8 cellular contexts compared by ENCODE assay signal in the genomic region with DNA sequence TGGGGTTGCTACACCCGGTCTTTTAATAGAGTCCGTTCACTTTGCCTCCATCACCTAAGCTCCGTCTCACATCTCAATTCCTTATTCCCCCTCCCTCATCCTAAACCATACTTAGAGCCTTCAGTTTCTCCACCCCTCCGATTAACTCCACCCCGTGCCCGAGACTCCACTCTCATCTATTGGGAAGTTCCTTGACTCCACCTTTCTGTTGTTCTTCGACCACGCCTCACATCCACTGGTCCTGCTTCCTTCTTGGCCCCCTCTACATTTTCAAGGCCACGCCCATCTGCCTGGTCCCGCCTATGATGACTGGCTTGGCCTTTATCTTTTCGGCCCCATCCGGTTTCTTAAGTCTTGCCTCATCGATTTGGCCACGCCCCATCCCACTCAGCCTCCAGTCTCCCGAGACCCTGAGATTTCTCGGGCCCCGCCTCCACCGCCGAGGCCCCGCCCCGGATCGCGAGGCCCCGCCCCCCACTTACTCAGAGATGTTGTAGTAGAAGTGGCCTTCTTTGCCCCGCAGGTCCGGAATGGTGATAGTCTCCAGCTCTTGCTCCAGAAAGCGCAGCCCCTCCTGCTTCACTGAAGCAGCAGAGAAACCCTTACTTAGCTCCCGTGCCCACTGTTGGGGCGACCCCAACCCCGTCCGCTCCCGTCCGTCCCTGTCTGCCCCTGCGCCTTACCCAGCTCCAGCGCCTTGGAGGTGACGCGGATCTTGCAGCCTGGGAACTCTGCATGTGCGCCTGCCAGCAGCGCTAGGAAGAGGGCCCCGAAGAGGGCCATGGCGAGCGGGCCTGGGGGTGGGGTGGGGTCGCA. TPM values are rescaled to one million over a fixed set of nuclear protein-coding genes. Genes with fewer than 3 reads are reported as not detected.
A peak's percentile ranks its signal among the peaks of the same experiment; 100 is the strongest.
DNase-seq lines count a peak whose midpoint lies in the region; ATAC-seq and TF ChIP-seq lines count a peak whose summit lies in the region.

No MANE protein-coding gene starts in this region.

- ATAC-seq in GM19025 (IDR thresholded peaks at IDR 0.05; ENCODE audit: low read depth, unreplicated experiment), result peak; percentile 86
- ATAC-seq in HG03196 (IDR thresholded peaks at IDR 0.05; ENCODE audit: unreplicated experiment), result peak; percentile 87

- no peaks in the 10 kb centered on the region for H3K27me3 ChIP-seq in NT2/D1 (ENCODE audit: insufficient read depth, insufficient read length)

- TF ChIP-seq POLR2A in erythroblast (IDR thresholded peaks at IDR 0.05; ENCODE audit: low read length), result peak; percentile 64

- H3K4me3 ChIP-seq in NT2/D1 (ENCODE audit: insufficient read length, low read depth), result peak overlapping the region; percentile 86

- peaks cover 39% of the 10 kb centered on the region for H3K36me3 ChIP-seq in NT2/D1 (ENCODE audit: insufficient read depth, insufficient read length, low read length)

- no peak for TF ChIP-seq CTCF in AG09319 (IDR thresholded peaks at IDR 0.05; ENCODE audit: low read depth, low read length)

- H3K9ac ChIP-seq in NT2/D1 (ENCODE audit: insufficient read length, low read depth), result peak overlapping the region; percentile 92

- H3K9me3 ChIP-seq in NT2/D1 (ENCODE audit: insufficient read depth, low read length), result no peaks in the 10 kb centered on the region

- DNase-seq in AG09319 (ENCODE audit: extremely low read depth, low read depth) (peak; percentile 99), NT2/D1 (ENCODE audit: low read depth, low spot score) (peak; percentile 100), activated T-cell treated with anti-CD3 and anti-CD28 coated beads for 1 hour (ENCODE audit: low read depth) (peak; percentile 78), erythroblast (lab: John Stamatoyannopoulos, UW) (peak; percentile 100), mucosa of gallbladder (ENCODE audit: low spot score) (peak; percentile 98)
- DNase-seq in stimulated activated CD8-positive, alpha-beta memory T cell treated with anti-CD3 and anti-CD28 coated beads, Interleukin-4, amount 100 ng/mL, for 1 hour (ENCODE audit: low read depth in 2 of 2, low spot score in 1 of 2), result peak; percentile 75 to 78

- H3K4me1 ChIP-seq in NT2/D1 (ENCODE audit: insufficient read depth, insufficient read length), result peaks cover 9% of the 10 kb centered on the region

RNA-seq across cellular contexts. Expression of gene PLTP, which starts 1.1 kb away (rescaled TPM):
- 111 TPM for total RNA-seq in mucosa of gallbladder

RNA-seq across cellular contexts. Expression of gene CTSA, which starts 19.7 kb away (rescaled TPM):
- 153 TPM for total RNA-seq in mucosa of gallbladder

RNA-seq across cellular contexts. Expression of gene NEURL2, which starts 19.9 kb away (rescaled TPM):
- 5.9 TPM for total RNA-seq in mucosa of gallbladder

RNA-seq across cellular contexts. Expression of gene SPATA25, which starts 23.5 kb away (rescaled TPM):
- 2.8 TPM for total RNA-seq in mucosa of gallbladder

RNA-seq across cellular contexts. Expression of gene PCIF1, which starts 23.6 kb away (rescaled TPM):
- total RNA-seq in mucosa of gallbladder, result 29.3 TPM

Comparison
In these comparisons a context has a peak if more than half of its experiments do, and no peak if none do; other contexts are left out.
1. Peak in every context shown above with its lines: DNase-seq, ATAC-seq and H3K4me3 ChIP-seq.